In genomic region chr9:95910023-95910706, GRCh38 we compare ENCODE assay signal across 18 cellular contexts. TPM values are rescaled to one million over a fixed set of nuclear protein-coding genes. Genes with fewer than 3 reads are reported as not detected.
DNase-seq lines count a peak whose midpoint lies in the region; ATAC-seq, FAIRE-seq and TF ChIP-seq lines count a peak whose summit lies in the region.
"Had no signal": no experiment of that assay in that cellular context is flagged by ENCODE, and none has a peak within 500 bp of the region (broad histone marks: within the 10 kb centered on the region; RNA-seq: fewer than 3 reads in every experiment).

No MANE protein-coding gene starts in this region.

- POLR2A ChIA-PET in A549 (lab: Yijun Ruan, JAX) (no interaction called here), endothelial cell of umbilical vein (lab: Charles Lee) (interaction anchor here (0.7 to 1.2 kb wide), 2 partner anchors 14 to 35 kb away, joined by 3 to 4 read pairs; partner anchors contain the start of gene ERCC6L2)

- no peak for DNase-seq in A549 (ENCODE audit: low read depth in 1 of 2, low spot score in 1 of 2)
- DNase-seq in NCI-H226 = peak; percentile 2
- DNase-seq in endothelial cell of umbilical vein (ENCODE audit: low read depth, low spot score) = peak; percentile 59
- DNase-seq in lung microvascular endothelial cell (ENCODE audit: low read depth in 2 of 2) = peak; percentile 13 to 68
- DNase-seq in NCI-H82 (lab: John Stamatoyannopoulos, UW) = no peak
- DNase-seq in NCI-H2227 (lab: John Stamatoyannopoulos, UW; ENCODE audit: unreplicated experiment) = no peak
- no peak for DNase-seq in stimulated activated naive CD8-positive, alpha-beta T cell treated with anti-CD3 and anti-CD28 coated beads, Interleukin-15, amount 100 ng/mL, for 72 hours
- no peak for DNase-seq in stimulated activated effector memory CD8-positive, alpha-beta T cell treated with anti-CD3 and anti-CD28 coated beads, Interleukin-12 subunit alpha, Interleukin-12 subunit beta, amount 100 ng/mL, for 72 hours (ENCODE audit: low spot score in 2 of 2)
- DNase-seq: AML-193; Calu3; CD4-positive, CD25-positive, alpha-beta regulatory T cell; DND-41; NCI-H1048; NCI-H146; NCI-H2081 treated with DMSO at 0.1 percent for 48 hours; SHP77 had no signal

- H3K9ac ChIP-seq in endothelial cell of umbilical vein (replicated peaks; ENCODE audit: extremely low read depth, insufficient read depth, low read length) = no peak overlapping the region

- H3K27ac ChIP-seq in A549 = no peak overlapping the region
- no peak overlapping the region for H3K27ac ChIP-seq in endothelial cell of umbilical vein (ENCODE audit: insufficient read depth, low read depth, low read length)

- peaks cover 26% of the 10 kb centered on the region for H3K4me1 Mint-ChIP-seq in stimulated activated naive CD8-positive, alpha-beta T cell treated with anti-CD3 and anti-CD28 coated beads, Interleukin-15, amount 100 ng/mL, for 72 hours
- no peaks in the 10 kb centered on the region for H3K4me1 Mint-ChIP-seq in stimulated activated effector memory CD8-positive, alpha-beta T cell treated with anti-CD3 and anti-CD28 coated beads, Interleukin-12 subunit alpha, Interleukin-12 subunit beta, amount 100 ng/mL, for 72 hours

- H3K4me2 ChIP-seq in A549 (no peak overlapping the region), endothelial cell of umbilical vein (ENCODE audit: insufficient read depth, low read length) (peak overlapping the region; percentile 8)

- dilution Hi-C loops in endothelial cell of umbilical vein (cut with MboI; ENCODE audit: extremely low pct_ligation_motif_present, low sequenced_read_pairs) = no loop called here

- no peak overlapping the region for H2AFZ ChIP-seq in endothelial cell of umbilical vein (ENCODE audit: low read depth, low read length)

- peaks cover 15% of the 10 kb centered on the region for H3K36me3 Mint-ChIP-seq in stimulated activated effector memory CD8-positive, alpha-beta T cell treated with anti-CD3 and anti-CD28 coated beads, Interleukin-12 subunit alpha, Interleukin-12 subunit beta, amount 100 ng/mL, for 72 hours

- TF ChIP-seq RAD21 in A549 (conservative IDR thresholded peaks at IDR 0.05 in 1 of 2, IDR thresholded peaks at IDR 0.05 in 1 of 2) = no peak

- H3K79me2 ChIP-seq in endothelial cell of umbilical vein (ENCODE audit: control insufficient read depth, insufficient read depth, low read length) = peaks cover 2% of the 10 kb centered on the region

- CTCF ChIA-PET in A549 (lab: Yijun Ruan, JAX) (no interaction called here), endothelial cell of umbilical vein (lab: Charles Lee) (interaction anchor here (0.8 to 2.4 kb wide), 7 partner anchors 11 to 183 kb away, joined by 3 to 8 read pairs (median 3); partner anchors contain the start of gene ERCC6L2)

- no peaks in the 10 kb centered on the region for H4K20me1 ChIP-seq in endothelial cell of umbilical vein (replicated peaks; ENCODE audit: control insufficient read depth, extremely low read depth, insufficient read depth, low read length)

- H3K27ac Mint-ChIP-seq in stimulated activated naive CD8-positive, alpha-beta T cell treated with anti-CD3 and anti-CD28 coated beads, Interleukin-15, amount 100 ng/mL, for 72 hours = no peak overlapping the region
- H3K27ac Mint-ChIP-seq in stimulated activated effector memory CD8-positive, alpha-beta T cell treated with anti-CD3 and anti-CD28 coated beads, Interleukin-12 subunit alpha, Interleukin-12 subunit beta, amount 100 ng/mL, for 72 hours = no peak overlapping the region
- H3K27ac Mint-ChIP-seq: CD4-positive, CD25-positive, alpha-beta regulatory T cell had no signal

- no peaks in the 10 kb centered on the region for H3K36me3 ChIP-seq in endothelial cell of umbilical vein (ENCODE audit: control insufficient read depth in 2 of 2, extremely low read depth in 1 of 2, insufficient read depth in 2 of 2, low read length in 2 of 2)

- H3K4me3 Mint-ChIP-seq in stimulated activated naive CD8-positive, alpha-beta T cell treated with anti-CD3 and anti-CD28 coated beads, Interleukin-15, amount 100 ng/mL, for 72 hours = no peak overlapping the region
- no peak overlapping the region for H3K4me3 Mint-ChIP-seq in stimulated activated effector memory CD8-positive, alpha-beta T cell treated with anti-CD3 and anti-CD28 coated beads, Interleukin-12 subunit alpha, Interleukin-12 subunit beta, amount 100 ng/mL, for 72 hours

- peaks cover 0 to 4% of the 10 kb centered on the region in 2 donors for H3K9me3 Mint-ChIP-seq in stimulated activated naive CD8-positive, alpha-beta T cell treated with anti-CD3 and anti-CD28 coated beads, Interleukin-15, amount 100 ng/mL, for 72 hours
- H3K9me3 Mint-ChIP-seq in stimulated activated effector memory CD8-positive, alpha-beta T cell treated with anti-CD3 and anti-CD28 coated beads, Interleukin-12 subunit alpha, Interleukin-12 subunit beta, amount 100 ng/mL, for 72 hours = no peaks in the 10 kb centered on the region
- H3K9me3 Mint-ChIP-seq: CD4-positive, CD25-positive, alpha-beta regulatory T cell had no signal

- ATAC-seq in A549 = no peak
- no peak for ATAC-seq in stimulated activated naive CD8-positive, alpha-beta T cell treated with anti-CD3 and anti-CD28 coated beads, Interleukin-15, amount 100 ng/mL, for 72 hours
- ATAC-seq in stimulated activated effector memory CD8-positive, alpha-beta T cell treated with anti-CD3 and anti-CD28 coated beads, Interleukin-12 subunit alpha, Interleukin-12 subunit beta, amount 100 ng/mL, for 72 hours = no peak
- ATAC-seq: Panc1 had no signal

- TF ChIP-seq EP300 in A549 (IDR thresholded peaks at IDR 0.05) = no peak

- H3K9me3 ChIP-seq in A549 (no peaks in the 10 kb centered on the region), endothelial cell of umbilical vein (replicated peaks; ENCODE audit: control insufficient read depth, insufficient read depth, low read length) (no peaks in the 10 kb centered on the region)

- intact Hi-C loops in endothelial cell of umbilical vein (cut with micrococcal nuclease) = no loop called here

- 94% methylated on average over 3 of the region's 3 CpGs for WGBS in A549 (ENCODE audit: missing lambda C conversion rate)

- FAIRE-seq in A549 (lab: Jason Lieb, UNC) = no peak
- FAIRE-seq in endothelial cell of umbilical vein (lab: Jason Lieb, UNC) = peak; percentile 38
- FAIRE-seq: H1 had no signal

- H3K27me3 Mint-ChIP-seq in stimulated activated naive CD8-positive, alpha-beta T cell treated with anti-CD3 and anti-CD28 coated beads, Interleukin-15, amount 100 ng/mL, for 72 hours = no peaks in the 10 kb centered on the region

- H3K4me3 ChIP-seq in A549 (no peak overlapping the region), endothelial cell of umbilical vein (replicated peaks in 1 of 3; ENCODE audit: insufficient read depth in 1 of 3, low read depth in 1 of 3, low read length in 3 of 3) (no peak overlapping the region)

- TF ChIP-seq POLR2A in A549 (IDR thresholded peaks at IDR 0.05; ENCODE audit: low read length) (no peak), endothelial cell of umbilical vein (IDR thresholded peaks at IDR 0.05; ENCODE audit: low read depth, low read length) (no peak)

- peaks cover 8% of the 10 kb centered on the region; the same call in 1 of the 3 replicates for H3K4me1 ChIP-seq in A549
- peaks cover 6% of the 10 kb centered on the region for H3K4me1 ChIP-seq in endothelial cell of umbilical vein (ENCODE audit: control insufficient read depth, extremely low read depth, insufficient read depth, low read length)

- no peak for TF ChIP-seq CTCF in A549 (IDR thresholded peaks at IDR 0.05)
- no peak for TF ChIP-seq CTCF in endothelial cell of umbilical vein (IDR thresholded peaks at IDR 0.05; ENCODE audit: extremely low read depth in 1 of 2, insufficient read depth in 1 of 2, low read depth in 1 of 2, low read length in 2 of 2)

- H3K9me1 ChIP-seq in endothelial cell of umbilical vein (replicated peaks; ENCODE audit: control insufficient read depth, extremely low read depth, insufficient read depth, low read length) = no peaks in the 10 kb centered on the region

- H3K27me3 ChIP-seq in endothelial cell of umbilical vein (ENCODE audit: control insufficient read depth in 2 of 2, insufficient read depth in 2 of 2, low read length in 2 of 2) = no peaks in the 10 kb centered on the region

- BruUV-seq in endothelial cell of umbilical vein (replicated peaks; lab: Mats Ljungman, UMichigan) = no TSS peak

TF ChIP-seq in A549, 52 proteins besides CTCF, POLR2A, EP300 and RAD21:
- TF ChIP-seq MAFK (IDR thresholded peaks at IDR 0.05; ENCODE audit: partially characterized antibody) (peak; percentile 46), RNF2 (IDR thresholded peaks at IDR 0.05; ENCODE audit: borderline replicate concordance, low read depth) (no peak)

TF ChIP-seq in endothelial cell of umbilical vein, 7 proteins besides CTCF, POLR2A, EP300 and RAD21:
- TF ChIP-seq GATA2 (IDR thresholded peaks at IDR 0.05; ENCODE audit: insufficient read depth, insufficient read length, low read depth, low read length) (no peak), POLR2AphosphoS5 (IDR thresholded peaks at IDR 0.05; ENCODE audit: insufficient read depth, low read depth, low read length) (no peak), FOS (IDR thresholded peaks at IDR 0.05; ENCODE audit: borderline replicate concordance, insufficient read depth, low read length) (peak; percentile 43), MAX (IDR thresholded peaks at IDR 0.05; ENCODE audit: insufficient read depth, insufficient read length) (no peak), EZH2 (IDR thresholded peaks at IDR 0.05; ENCODE audit: borderline replicate concordance, low read depth, low read length, severe bottlenecking) (no peak)

RNA-seq across cellular contexts. Expression of gene ERCC6L2, which starts 34.7 kb away (rescaled TPM):
- polyA plus RNA-seq in A549 (2011; rRNA removed) (34.5 and 36.7 TPM in 2 replicates), A549 (2017; fragmentation: RNase III; extraction: RNeasy Plus Mini Kit Qiagen cat#74134 plus additional on column Dnase treatment) (13.3 to 15.9 TPM (median 13.5 TPM) in 3 replicates), endothelial cell of umbilical vein (4.7 and 5.3 TPM in 2 replicates)
- polyA plus RNA-seq in A549 (2012; cell fraction: cytosol; rRNA removed) = 5.1 and 6.4 TPM in 2 replicates
- 4.2 and 4.7 TPM in 2 replicates for polyA plus RNA-seq in A549 (2012; cell fraction: nucleus; rRNA removed)
- polyA minus RNA-seq in A549 (2011; rRNA and poly(A)+ RNA removed) = 51.1 and 56.1 TPM in 2 replicates
- total RNA-seq in endothelial cell of umbilical vein (29.6 and 31.8 TPM in 2 replicates), lung microvascular endothelial cell (29.9 and 48.2 TPM in 2 replicates)
- polyA plus RNA-seq in endothelial cell of umbilical vein (2011; cell fraction: cytosol; rRNA removed) = 7.8 and 8.3 TPM in 2 replicates
- 21.7 and 27.3 TPM in 2 replicates for polyA plus RNA-seq in endothelial cell of umbilical vein (2011; cell fraction: nucleus; rRNA removed)
- polyA plus RNA-seq in endothelial cell of umbilical vein (2012) = 12.0 and 14.0 TPM in 2 replicates
- 27.7 and 34.4 TPM in 2 replicates for polyA minus RNA-seq in endothelial cell of umbilical vein
- polyA minus RNA-seq in endothelial cell of umbilical vein (2011; cell fraction: cytosol; rRNA and poly(A)+ RNA removed) = 34.7 TPM
- polyA minus RNA-seq in endothelial cell of umbilical vein (2011; cell fraction: nucleus; rRNA and poly(A)+ RNA removed) = 58.0 and 64.9 TPM in 2 replicates

Comparison
In these comparisons a context has a peak if more than half of its experiments do, and no peak if none do; other contexts are left out.
1. DNase-seq: peak in NCI-H226 (single experiment), endothelial cell of umbilical vein (single experiment) and lung microvascular endothelial cell (2 of 2); none in A549 (0 of 2), NCI-H82 (single experiment), NCI-H2227 (single experiment), stimulated activated naive CD8-positive, alpha-beta T cell treated with anti-CD3 and anti-CD28 coated beads, Interleukin-15, amount 100 ng/mL, for 72 hours (0 of 2) and stimulated activated effector memory CD8-positive, alpha-beta T cell treated with anti-CD3 and anti-CD28 coated beads, Interleukin-12 subunit alpha, Interleukin-12 subunit beta, amount 100 ng/mL, for 72 hours (0 of 2).